9 cellular contexts compared by ENCODE assay signal in genomic region chr20:58481541-58482021, GRCh38. TPM values are rescaled to one million over a fixed set of nuclear protein-coding genes. Genes with fewer than 3 reads are reported as not detected.
A peak's percentile ranks its signal among the peaks of the same experiment; 100 is the strongest.
DNase-seq lines count a peak whose midpoint lies in the region; ATAC-seq and TF ChIP-seq lines count a peak whose summit lies in the region.
"Had no signal": no experiment of that assay in that cellular context is flagged by ENCODE, and none has a peak within 500 bp of the region (broad histone marks: within the 10 kb centered on the region; RNA-seq: fewer than 3 reads in every experiment).

No MANE protein-coding gene starts in this region.

- H3K9me3 ChIP-seq in stomach = peaks cover 0 to 32% (median 25%) of the 10 kb centered on the region in 4 donors

- peaks cover 0 to 15% (median 0%) of the 10 kb centered on the region in 3 donors for H3K27me3 ChIP-seq in stomach

- no peak for TF ChIP-seq POLR2A in stomach (IDR thresholded peaks at IDR 0.05)

- ATAC-seq in Right ventricle myocardium inferior = peak; percentile 32
- ATAC-seq in HG02610 (IDR thresholded peaks at IDR 0.05; ENCODE audit: unreplicated experiment) = no peak

- 13 to 28% (median 25%) methylated on average over 11 to 16 of the region's 16 CpGs for WGBS in stomach, 5 donors

- TF ChIP-seq EP300 in stomach (IDR thresholded peaks at IDR 0.05) = no peak

- H3K27ac ChIP-seq in VCaP (no peak overlapping the region; the same call in 1 of the 2 replicates), stomach (no peak overlapping the region)

- no peak for DNase-seq in Right ventricle myocardium inferior (ENCODE audit: missing footprints)
- no peak for DNase-seq in cardiac septum (ENCODE audit: low spot score)
- DNase-seq in dermis microvascular lymphatic vessel endothelial cell (ENCODE audit: low read depth in 2 of 2) = peak; percentile 30 to 63
- peak; percentile 32 for DNase-seq in midbrain (lab: John Stamatoyannopoulos, UW)
- peak; percentile 42 for DNase-seq in stomach
- no peak for DNase-seq in NCI-H510A treated with DMSO at 0.1 percent for 48 hours (lab: John Stamatoyannopoulos, UW)

- peaks cover 0 to 5% (median 1%) of the 10 kb centered on the region in 4 donors for H3K4me1 ChIP-seq in stomach

- intact Hi-C loops in Right ventricle myocardium inferior (cut with DNase I) = no loop called here
- intact Hi-C loops in cardiac septum (cut with DNase I) = no loop called here
- intact Hi-C loops in stomach (cut with DNase I; ENCODE audit: low total_unique reads) = no loop called here

- H3K4me3 ChIP-seq in stomach = no peak overlapping the region

- no peaks in the 10 kb centered on the region for H3K36me3 ChIP-seq in stomach

- peak; percentile 56 for TF ChIP-seq CTCF in VCaP (conservative IDR thresholded peaks at IDR 0.05)
- TF ChIP-seq CTCF in stomach (IDR thresholded peaks at IDR 0.05) = peak in 5 of 7 experiments; percentile 19 to 59 (median 47)

RNA-seq across cellular contexts. Expression of gene APCDD1L, which starts 33.6 kb away (rescaled TPM):
- total RNA-seq in Right ventricle myocardium inferior = 0.32 TPM
- 1.4 TPM for total RNA-seq in cardiac septum
- not detected in 2 replicates for total RNA-seq in dermis microvascular lymphatic vessel endothelial cell
- total RNA-seq in stomach = 1 to 10 TPM in 2 of 5 donors, not detected in 3; 1.4 to 2.0 TPM
- under 1 TPM in 2 of 3 donors, not detected in 1; 0.12 to 0.25 TPM for polyA plus RNA-seq in stomach
- total RNA-seq: frontal cortex had no signal

Comparison
In these comparisons a context has a peak if more than half of its experiments do, and no peak if none do; other contexts are left out.
1. DNase-seq: peak in dermis microvascular lymphatic vessel endothelial cell (2 of 2), midbrain (single experiment) and stomach (single experiment); none in Right ventricle myocardium inferior (single experiment), cardiac septum (single experiment) and NCI-H510A treated with DMSO at 0.1 percent for 48 hours (single experiment).